1 cellular context compared by ENCODE assay signal in the genomic region with DNA sequence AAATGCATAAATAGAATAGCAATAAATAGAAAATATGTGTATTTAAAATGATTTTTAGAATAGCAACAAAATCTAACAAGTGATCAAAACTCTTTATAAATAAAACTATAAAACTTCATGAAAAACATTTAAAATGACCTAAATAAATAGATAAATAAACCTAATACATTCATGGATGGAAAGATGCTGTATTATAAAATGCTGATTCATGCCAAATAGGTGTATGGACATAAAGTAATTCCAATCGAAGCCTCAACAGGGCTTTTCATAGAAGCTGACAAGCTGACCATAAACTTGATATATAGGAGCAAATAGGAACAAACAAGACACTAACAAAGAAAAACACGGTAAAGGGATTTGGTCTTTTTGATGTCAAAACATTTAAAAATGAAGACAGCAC. TPM values are rescaled to one million over a fixed set of nuclear protein-coding genes. Genes with fewer than 3 reads are reported as not detected.
"Had no signal": no experiment of that assay in that cellular context is flagged by ENCODE, and none has a peak within 500 bp of the region (broad histone marks: within the 10 kb centered on the region; RNA-seq: fewer than 3 reads in every experiment).

No MANE protein-coding gene starts in this region.

RNA-seq across cellular contexts. Expression of a gene that starts 46.5 kb away (rescaled TPM):
- total RNA-seq: GM23248 had no signal
